In genomic region chr10:75117996-75118395, GRCh38 we compare ENCODE assay signal across 17 cellular contexts. TPM values are rescaled to one million over a fixed set of nuclear protein-coding genes. Genes with fewer than 3 reads are reported as not detected.
DNase-seq lines count a peak whose midpoint lies in the region; ATAC-seq and TF ChIP-seq lines count a peak whose summit lies in the region.
"Had no signal": no experiment of that assay in that cellular context is flagged by ENCODE, and none has a peak within 500 bp of the region (broad histone marks: within the 10 kb centered on the region; RNA-seq: fewer than 3 reads in every experiment).

No MANE protein-coding gene starts in this region.

- no peak for ATAC-seq in GM23338
- no peak for ATAC-seq in GM18519 (IDR thresholded peaks at IDR 0.05; ENCODE audit: low FRiP score, unreplicated experiment)

- no peak overlapping the region for H2AFZ ChIP-seq in GM23338

- DNase-seq in GM23338 (ENCODE audit: low spot score) (no peak), adipocyte (ENCODE audit: low read depth) (peak; percentile 73), fibroblast of villous mesenchyme (ENCODE audit: low read depth) (peak; percentile 64), NCI-H2227 (lab: John Stamatoyannopoulos, UW; ENCODE audit: unreplicated experiment) (no peak)
- no peak for DNase-seq in effector CD4-positive, alpha-beta T cell
- DNase-seq: activated CD4-positive, alpha-beta T cell treated with anti-CD3 and anti-CD28 coated beads for 48 hours; CD4-positive, alpha-beta memory T cell; foreskin melanocyte; KBM-7; NCI-H1092; NCI-H2227 treated with DMSO at 0.1 percent for 48 hours; SHP77 treated with DMSO at 0.1 percent for 48 hours; small intestine; stimulated activated naive CD4-positive, alpha-beta T cell treated with Interleukin-2 at 50 U/mL for 16 hours had no signal

- no peaks in the 10 kb centered on the region for H3K9me3 ChIP-seq in adipocyte (ENCODE audit: control insufficient read depth, low read length)
- no peaks in the 10 kb centered on the region for H3K9me3 ChIP-seq in skeletal muscle satellite cell (replicated peaks; ENCODE audit: low read length)
- H3K9me3 ChIP-seq: ascending aorta had no signal

- H3K9me3 Mint-ChIP-seq in GM23338 = no peaks in the 10 kb centered on the region
- H3K9me3 Mint-ChIP-seq: CD4-positive, alpha-beta memory T cell had no signal

- peaks cover 2% of the 10 kb centered on the region; the same call in 1 of the 2 replicates for H3F3A ChIP-seq in GM23338 (replicated peaks; ENCODE audit: low read depth)

- TF ChIP-seq CTCF in GM23338 (conservative IDR thresholded peaks at IDR 0.05; ENCODE audit: low read depth in 2 of 2) (no peak), fibroblast of villous mesenchyme (IDR thresholded peaks at IDR 0.05; ENCODE audit: insufficient read depth, low read depth, low read length) (no peak)

- no peaks in the 10 kb centered on the region for H3K36me3 Mint-ChIP-seq in GM23338 (ENCODE audit: low read depth)
- H3K36me3 Mint-ChIP-seq: CD4-positive, alpha-beta memory T cell had no signal

- H3K79me2 ChIP-seq in GM23338 (replicated peaks; ENCODE audit: insufficient read depth) = peaks cover 99% of the 10 kb centered on the region

- peaks cover 12% of the 10 kb centered on the region for H4K20me1 ChIP-seq in GM23338 (replicated peaks; ENCODE audit: insufficient read depth)

- no peaks in the 10 kb centered on the region for H3K27me3 Mint-ChIP-seq in GM23338 (ENCODE audit: insufficient read depth, low read depth, poor library complexity)
- H3K27me3 Mint-ChIP-seq: CD4-positive, alpha-beta memory T cell had no signal

- H3K4me2 ChIP-seq in GM23338 (no peak overlapping the region), skeletal muscle satellite cell (ENCODE audit: low read length) (peak overlapping the region; percentile 8)

- H3K9me2 ChIP-seq in GM23338 (ENCODE audit: insufficient read depth) = no peaks in the 10 kb centered on the region

- no peak overlapping the region for H3K4me3 Mint-ChIP-seq in GM23338

- peak overlapping the region; percentile 12 for H3K9ac ChIP-seq in adipocyte (ENCODE audit: low read length)
- H3K9ac ChIP-seq in skeletal muscle satellite cell (ENCODE audit: low read depth, low read length) = no peak overlapping the region

- H3K27ac ChIP-seq in GM23338 (ENCODE audit: low read depth) = no peak overlapping the region

- H3K27me3 ChIP-seq in GM23338 (ENCODE audit: insufficient read depth) = no peaks in the 10 kb centered on the region
- H3K27me3 ChIP-seq in adipocyte (replicated peaks; ENCODE audit: control insufficient read depth, insufficient read depth, low read length) = no peaks in the 10 kb centered on the region
- H3K27me3 ChIP-seq in skeletal muscle satellite cell (ENCODE audit: control insufficient read depth, insufficient read depth, low read length) = no peaks in the 10 kb centered on the region
- H3K27me3 ChIP-seq: ascending aorta had no signal

- H3K4me1 ChIP-seq in GM23338 (ENCODE audit: insufficient read depth) = peaks cover 6% of the 10 kb centered on the region
- peaks cover 51% of the 10 kb centered on the region for H3K4me1 ChIP-seq in adipocyte (ENCODE audit: control insufficient read depth, insufficient read depth, low read length)
- H3K4me1 ChIP-seq in skeletal muscle satellite cell (ENCODE audit: control insufficient read depth, insufficient read depth, low read length) = peaks cover 28% of the 10 kb centered on the region

- H3K4me3 ChIP-seq in GM23338 (no peak overlapping the region), adipocyte (ENCODE audit: low read length) (peak overlapping the region; percentile 43), fibroblast of villous mesenchyme (ENCODE audit: low read depth, low read length) (no peak overlapping the region), skeletal muscle satellite cell (ENCODE audit: low read length) (no peak overlapping the region)
- H3K4me3 ChIP-seq: ascending aorta had no signal

- H3K36me3 ChIP-seq in GM23338 (ENCODE audit: insufficient read depth) (no peaks in the 10 kb centered on the region), adipocyte (ENCODE audit: control insufficient read depth, insufficient read depth, low read length, severe bottlenecking) (no peaks in the 10 kb centered on the region), skeletal muscle satellite cell (ENCODE audit: insufficient read depth, low read length) (no peaks in the 10 kb centered on the region)
- H3K36me3 ChIP-seq: ascending aorta had no signal

- peaks cover 14% of the 10 kb centered on the region for H3K4me1 Mint-ChIP-seq in GM23338

- H3K27ac Mint-ChIP-seq in GM23338 = peak overlapping the region; percentile 14; the same call in 1 of the 2 replicates

TF ChIP-seq in GM23338, 12 proteins besides CTCF, POLR2A, EP300 and RAD21 (continues in another document):
- TF ChIP-seq NANOG (IDR thresholded peaks at IDR 0.05; ENCODE audit: borderline replicate concordance) = no peak
- TF ChIP-seq ZNF331 (CRISPR knock-in tag; IDR thresholded peaks at IDR 0.05; ENCODE audit: low read depth) = no peak
- TF ChIP-seq REST (IDR thresholded peaks at IDR 0.05; ENCODE audit: unreplicated experiment) = no peak
- no peak for TF ChIP-seq ETS1 (IDR thresholded peaks at IDR 0.05)
- no peak for TF ChIP-seq EZH2 (IDR thresholded peaks at IDR 0.05; ENCODE audit: low read depth, unreplicated experiment)
- no peak for TF ChIP-seq POLR2AphosphoS5 (IDR thresholded peaks at IDR 0.05; ENCODE audit: low read depth)
- no peak for TF ChIP-seq JUNB (IDR thresholded peaks at IDR 0.05; ENCODE audit: unreplicated experiment)
- no peak for TF ChIP-seq CREB1 (CRISPR knock-in tag; IDR thresholded peaks at IDR 0.05; ENCODE audit: low read depth)

RNA-seq across cellular contexts. Expression of gene SAMD8, which starts 6.5 kb away (rescaled TPM):
- total RNA-seq in GM23338 (2014; rRNA removed; shearing (Covaris generic)) = 26.4 and 28.4 TPM in 2 replicates
- polyA plus RNA-seq in GM23338 (2016; fragmentation: Nextera tagmentation; extraction: Ambion mirVana) = 6.4 and 7.8 TPM in 2 replicates
- 18.7 and 28.5 TPM in 2 replicates for total RNA-seq in fibroblast of villous mesenchyme
- 21.8 and 23.3 TPM in 2 replicates for total RNA-seq in skeletal muscle satellite cell (2012; rRNA removed)

Comparison
In these comparisons a context has a peak if more than half of its experiments do, and no peak if none do; other contexts are left out.
1. DNase-seq: peak in adipocyte (single experiment) and fibroblast of villous mesenchyme (single experiment); none in GM23338 (single experiment), NCI-H2227 (single experiment) and effector CD4-positive, alpha-beta T cell (single experiment).